ENCODE assay signal across 13 cellular contexts in the genomic region with DNA sequence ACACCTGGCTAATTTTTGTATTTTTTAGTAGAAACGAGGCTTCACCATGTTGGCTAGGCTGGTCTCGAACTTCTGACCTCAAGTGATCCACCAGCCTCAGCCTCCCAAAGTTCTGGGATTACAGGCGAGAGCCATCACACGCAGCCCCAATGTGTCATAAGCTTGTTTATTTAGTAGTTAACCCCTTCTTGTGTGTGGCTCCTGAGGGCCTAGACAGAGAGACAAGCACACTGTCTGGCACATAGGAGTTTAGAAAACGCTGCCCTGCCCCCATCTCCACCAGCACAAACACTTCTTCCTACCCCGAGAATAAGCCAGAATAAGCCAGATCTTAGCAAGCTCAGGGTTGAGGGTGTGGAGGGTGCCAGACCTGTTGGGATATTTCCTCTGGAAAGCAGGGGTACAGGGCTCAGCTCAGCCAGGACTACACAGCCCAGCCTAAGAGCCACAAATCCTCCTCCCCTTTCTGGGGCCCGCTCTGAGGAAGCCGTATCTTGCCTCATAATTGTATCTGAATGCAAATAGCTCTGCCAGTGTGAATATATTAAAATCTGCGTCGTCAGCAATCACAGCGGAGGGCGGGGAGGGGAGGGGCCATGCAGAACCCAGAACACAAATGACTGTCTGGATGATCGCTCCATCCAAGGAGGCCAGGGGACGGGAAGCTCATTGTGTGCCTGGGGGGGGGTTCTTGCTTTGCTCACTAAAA.
A peak's percentile ranks its signal among the peaks of the same experiment; 100 is the strongest.
DNase-seq lines count a peak whose midpoint lies in the region; ATAC-seq, FAIRE-seq and TF ChIP-seq lines count a peak whose summit lies in the region.
"Had no signal": no experiment of that assay in that cellular context is flagged by ENCODE, and none has a peak within 500 bp of the region (broad histone marks: within the 10 kb centered on the region; RNA-seq: fewer than 3 reads in every experiment).

No MANE protein-coding gene starts in this region.

- 15 to 42% (median 29%) methylated on average over 14 of the region's 14 CpGs for WGBS in small intestine, 3 donors

- H3K27ac ChIP-seq in small intestine (ENCODE audit: low read depth in 1 of 2, low read length in 1 of 2), result no peak overlapping the region
- H3K27ac ChIP-seq: KMS-11 had no signal

- TF ChIP-seq CTCF in fibroblast of pulmonary artery (IDR thresholded peaks at IDR 0.05; ENCODE audit: low read length, missing control alignments), result no peak
- no peak for TF ChIP-seq CTCF in omental fat pad (IDR thresholded peaks at IDR 0.05)

- FAIRE-seq in small intestine (lab: Jason Lieb, UNC), result no peak
- FAIRE-seq: G401.6 had no signal

- H3K36me3 ChIP-seq in small intestine (ENCODE audit: control insufficient read depth in 2 of 2, insufficient read depth in 2 of 2, low read length in 2 of 2), result no peaks in the 10 kb centered on the region

- H3K27me3 ChIP-seq in small intestine (ENCODE audit: control insufficient read depth in 2 of 2, insufficient read depth in 2 of 2, low read length in 2 of 2), result no peaks in the 10 kb centered on the region

- H3K4me1 ChIP-seq in small intestine (ENCODE audit: control insufficient read depth in 2 of 2, insufficient read depth in 1 of 2, low read depth in 1 of 2, low read length in 1 of 2), result no peaks in the 10 kb centered on the region

- H3K4me3 ChIP-seq in fibroblast of pulmonary artery (replicated peaks; ENCODE audit: low read depth, low read length) (no peak overlapping the region), small intestine (ENCODE audit: low read depth in 1 of 2, low read length in 2 of 2) (no peak overlapping the region)

- ATAC-seq in omental fat pad (ENCODE audit: low FRiP score) (no peak), HG02623 (IDR thresholded peaks at IDR 0.05; ENCODE audit: unreplicated experiment) (no peak)

- H3K9me3 ChIP-seq in small intestine (ENCODE audit: control insufficient read depth, low read depth), result no peaks in the 10 kb centered on the region

- DNase-seq in NCI-H1436 (lab: John Stamatoyannopoulos, UW) (peak; percentile 24), NCI-H1436 treated with DMSO at 0.1 percent for 48 hours (lab: John Stamatoyannopoulos, UW) (no peak), RPMI8226 (peak; percentile 50), fibroblast of pulmonary artery (ENCODE audit: low read depth) (peak; percentile 55), small intestine (peak; percentile 12), omental fat pad (ENCODE audit: low spot score) (no peak), putamen (ENCODE audit: low spot score) (no peak)
- DNase-seq: 8988T; activated CD4-positive, alpha-beta T cell treated with anti-CD3 and anti-CD28 coated beads for 48 hours; activated gamma-delta T cell had no signal

Comparison
In these comparisons a context has a peak if more than half of its experiments do, and no peak if none do; other contexts are left out.
1. DNase-seq: peak in NCI-H1436 (single experiment), RPMI8226 (single experiment), fibroblast of pulmonary artery (single experiment) and small intestine (single experiment); none in NCI-H1436 treated with DMSO at 0.1 percent for 48 hours (single experiment), omental fat pad (single experiment) and putamen (single experiment).